Comparison of ENCODE assay signal across 8 cellular contexts in the genomic region with DNA sequence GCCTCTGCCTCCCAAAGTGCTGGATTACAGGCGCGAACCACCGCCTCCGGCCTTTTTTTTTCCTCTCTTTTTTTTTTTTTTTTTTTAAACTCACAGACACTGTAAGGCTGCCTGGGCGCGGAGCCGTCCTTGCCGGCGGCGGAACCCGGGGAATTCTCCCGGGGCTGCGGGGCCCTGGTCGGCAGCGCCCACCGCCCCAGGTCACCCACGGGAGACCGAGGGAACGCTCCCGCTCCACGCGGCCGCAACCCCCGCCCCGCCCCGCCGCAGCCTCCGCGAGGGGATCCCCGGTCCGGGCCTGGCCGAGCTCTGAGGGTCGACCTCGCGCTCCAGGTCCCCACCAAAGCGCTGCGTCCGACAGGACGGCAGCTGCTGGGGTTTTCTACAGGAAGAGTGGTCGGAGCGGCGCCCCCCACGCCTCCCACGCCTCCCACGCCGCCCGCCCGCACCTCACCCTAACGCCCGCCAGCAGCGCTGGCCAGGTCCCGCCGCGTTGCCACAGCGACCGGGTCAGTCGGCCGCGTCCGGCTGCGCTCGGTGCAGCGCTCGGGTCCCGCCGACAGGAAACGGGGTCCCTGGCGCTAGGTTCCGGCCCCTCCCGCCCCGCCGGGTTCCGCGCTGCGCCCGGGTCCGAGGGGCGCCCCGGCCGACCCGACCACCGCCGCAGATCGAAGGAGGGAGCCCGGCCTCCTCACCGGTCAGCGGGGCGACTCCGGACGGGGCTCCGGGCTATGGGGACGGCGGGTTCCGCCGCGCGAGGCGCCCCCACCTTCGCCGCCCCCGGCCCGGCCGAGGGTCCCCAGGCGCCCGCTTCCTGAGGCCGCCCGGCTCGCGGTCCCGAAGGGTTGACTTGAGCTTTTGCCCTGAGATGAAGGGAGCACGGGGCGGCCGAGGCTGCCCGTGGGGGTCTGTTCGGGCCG. TPM values are rescaled to one million over a fixed set of nuclear protein-coding genes. Genes with fewer than 3 reads are reported as not detected.
DNase-seq lines count a peak whose midpoint lies in the region; ATAC-seq, FAIRE-seq and TF ChIP-seq lines count a peak whose summit lies in the region.

A gene with protein sequence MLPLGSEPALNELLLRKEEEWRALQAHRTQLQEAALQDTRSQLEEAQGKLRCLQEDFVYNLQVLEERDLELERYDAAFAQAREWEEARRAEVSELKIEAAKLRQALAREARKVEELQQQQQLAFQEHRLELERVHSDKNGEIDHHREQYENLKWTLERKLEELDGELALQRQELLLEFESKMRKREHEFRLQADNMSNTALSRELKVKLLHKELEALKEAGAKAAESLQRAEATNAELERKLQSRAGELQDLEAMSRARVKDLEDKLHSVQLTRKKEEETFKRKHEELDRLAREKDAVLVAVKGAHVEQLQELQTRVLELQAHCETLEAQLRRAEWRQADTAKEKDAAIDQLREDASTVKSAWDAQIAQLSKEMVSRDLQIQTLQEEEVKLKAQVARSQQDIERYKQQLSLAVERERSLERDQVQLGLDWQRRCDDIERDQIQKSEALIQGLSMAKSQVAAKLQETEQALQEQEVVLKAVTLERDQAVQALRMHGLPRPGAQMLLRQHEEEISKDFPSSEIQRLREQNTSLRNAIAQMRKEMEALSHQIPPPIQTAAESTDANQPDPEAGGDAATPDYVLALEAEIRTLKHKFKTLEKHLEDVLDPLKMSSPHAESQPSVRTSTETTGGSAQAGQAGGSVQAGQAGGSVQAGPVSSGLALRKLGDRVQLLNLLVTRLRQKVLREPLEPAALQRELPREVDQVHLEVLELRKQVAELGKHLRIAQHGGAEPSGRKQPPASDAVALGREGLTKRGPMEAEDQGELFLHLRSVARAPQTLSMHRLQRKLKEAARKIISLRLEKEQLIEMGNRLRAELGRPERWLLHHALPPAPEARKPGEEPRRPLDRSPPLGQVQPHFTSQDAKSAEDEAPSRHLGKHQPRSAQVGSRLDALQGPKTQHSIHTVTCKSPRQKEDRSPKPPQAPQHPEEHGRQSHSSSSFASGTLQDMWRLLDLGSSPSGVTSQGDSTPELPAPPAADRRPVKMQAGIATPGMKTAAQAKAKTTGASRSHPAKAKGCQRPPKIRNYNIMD (minus strand): TSS at position 512 of the 920 bp plus-strand sequence. CDS start 10,898 bp downstream, outside the sequence.

- POLR2A ChIA-PET in activated CD4-positive, alpha-beta T cell treated with anti-CD3 and anti-CD28 coated beads for 36 hours (lab: Charles Lee): no interaction called here
- POLR2A ChIA-PET in HepG2 (lab: Yijun Ruan, JAX): interaction anchor here (1.0 to 11.8 kb wide), 5 partner anchors 13 to 134 kb away, joined by 3 to 117 read pairs (median 9); partner anchors contain the start of gene SLC16A3

- peaks cover 39% of the 10 kb centered on the region for H3K4me1 Mint-ChIP-seq in activated CD4-positive, alpha-beta T cell treated with anti-CD3 and anti-CD28 coated beads for 36 hours

- in situ Hi-C loops in HepG2 (cut with HindIII; ENCODE audit: extremely low pct_ligation_motif_present, low pct_unique_long_range_greater_than_20kb): no loop called here

- no peaks in the 10 kb centered on the region for H4K20me1 ChIP-seq in HepG2 (ENCODE audit: insufficient read depth, low read length)

- H3K27ac ChIP-seq in HepG2 (ENCODE audit: extremely low read length, insufficient read depth, low read length): peak within 1 kb of the TSS; percentile 63

- no peak for FAIRE-seq in HepG2 (lab: Jason Lieb, UNC)

- peak within 1 kb of the TSS; percentile 93 for H3K4me2 ChIP-seq in HepG2 (ENCODE audit: low read depth, low read length)

- H3K9ac ChIP-seq in HepG2 (ENCODE audit: insufficient read depth, low read depth, low read length): peak within 1 kb of the TSS; percentile 82

- 0 out of 5 replicates have a peak, but pooled peaks cover 0 to 2% of the 10 kb centered on the region in 2 experiments for H3K36me3 ChIP-seq in HepG2 (replicated peaks in 1 of 2; ENCODE audit: control insufficient read depth in 1 of 2, insufficient read depth in 2 of 2, low read length in 2 of 2)

- ATAC-seq in HG02623 (IDR thresholded peaks at IDR 0.05; ENCODE audit: unreplicated experiment) (peak; percentile 49), HepG2 (peak; percentile 65)
- ATAC-seq in activated CD4-positive, alpha-beta T cell treated with anti-CD3 and anti-CD28 coated beads for 36 hours: peak; percentile 67

- H3K27ac Mint-ChIP-seq in activated CD4-positive, alpha-beta T cell treated with anti-CD3 and anti-CD28 coated beads for 36 hours: peak within 1 kb of the TSS; percentile 66

- no peaks in the 10 kb centered on the region for H3K9me3 Mint-ChIP-seq in activated CD4-positive, alpha-beta T cell treated with anti-CD3 and anti-CD28 coated beads for 36 hours (ENCODE audit: low read depth)

- peak within 1 kb of the TSS; percentile 76 for H3K4me3 Mint-ChIP-seq in activated CD4-positive, alpha-beta T cell treated with anti-CD3 and anti-CD28 coated beads for 36 hours

- no peaks in the 10 kb centered on the region for H3K27me3 ChIP-seq in HepG2 (ENCODE audit: control insufficient read depth in 1 of 2, insufficient read depth in 2 of 2, low read length in 2 of 2)

- 0 out of 2 replicates have a peak, but pooled peaks have one; percentile 58 for TF ChIP-seq RAD21 in HepG2 (CRISPR knock-in tag; IDR thresholded peaks at IDR 0.05)

- H3K4me3 ChIP-seq in HepG2 (replicated peaks in 1 of 3; ENCODE audit: insufficient read depth in 1 of 3, low read depth in 2 of 3, low read length in 3 of 3): peak within 1 kb of the TSS; percentile 87 to 98 (median 92)

- peak in 1 of 2 experiments; percentile 53; a peak in 1 of 4 replicates for TF ChIP-seq POLR2A in HepG2 (IDR thresholded peaks at IDR 0.05; ENCODE audit: insufficient read depth in 1 of 2, low read depth in 2 of 2, low read length in 2 of 2)

- intact Hi-C loops in activated CD4-positive, alpha-beta T cell treated with anti-CD3 and anti-CD28 coated beads for 36 hours (cut with DNase I, micrococcal nuclease): loop anchor here in 1 of 2 experiments (1.0 to 2.0 kb wide), 4 partner anchors 16 to 379 kb away; partner anchors contain the start of genes FASN and MCRIP1
- intact Hi-C loops in HepG2 (cut with micrococcal nuclease; ENCODE audit: unreplicated experiment): no loop called here

- H3K79me2 ChIP-seq in HepG2 (ENCODE audit: insufficient read depth, low read length): peaks cover 6% of the 10 kb centered on the region

- no peak for TF ChIP-seq CTCF in HepG2 (CRISPR knock-in tag; IDR thresholded peaks at IDR 0.05)

- no peaks in the 10 kb centered on the region for H3K9me3 ChIP-seq in HepG2 (ENCODE audit: low read length)

- DNase-seq in NCI-H1694 treated with DMSO at 0.1 percent for 48 hours (lab: John Stamatoyannopoulos, UW): peak; percentile 21
- DNase-seq in NCI-H1694 (lab: John Stamatoyannopoulos, UW): no peak
- DNase-seq in NCI-H1930 (lab: John Stamatoyannopoulos, UW): peak; percentile 60 to 87
- peak; percentile 88 for DNase-seq in activated CD4-positive, alpha-beta T cell treated with anti-CD3 and anti-CD28 coated beads for 36 hours
- peak; percentile 82 for DNase-seq in dermis blood vessel endothelial cell
- peak; percentile 61 for DNase-seq in HepG2 (ENCODE audit: low spot score)
- peak; percentile 55 to 70 for DNase-seq in stimulated activated CD4-positive, alpha-beta T cell treated with anti-CD3 and anti-CD28 coated beads, Interleukin-4, amount 100 ng/mL, for 4 hours

- H3K4me1 ChIP-seq in HepG2 (ENCODE audit: insufficient read depth, low read length): peaks cover 54% of the 10 kb centered on the region

- CTCF ChIA-PET in activated CD4-positive, alpha-beta T cell treated with anti-CD3 and anti-CD28 coated beads for 36 hours (lab: Charles Lee): interaction anchor here (1.4 to 1.5 kb wide), 2 partner anchors 11 to 71 kb away, joined by 3 to 5 read pairs; no protein-coding TSS in a partner anchor
- CTCF ChIA-PET in HepG2 (lab: Yijun Ruan, JAX; ENCODE audit: low intra/inter-chr PET ratio, low total read pairs): no interaction called here

- no peak within 1 kb of the TSS for H2AFZ ChIP-seq in HepG2 (ENCODE audit: low read length)

- peaks cover 2% of the 10 kb centered on the region for H3K36me3 Mint-ChIP-seq in activated CD4-positive, alpha-beta T cell treated with anti-CD3 and anti-CD28 coated beads for 36 hours (ENCODE audit: low read depth)

- no TSS peak for BruUV-seq in HepG2 (replicated peaks; lab: Mats Ljungman, UMichigan)

- H3K27me3 Mint-ChIP-seq in activated CD4-positive, alpha-beta T cell treated with anti-CD3 and anti-CD28 coated beads for 36 hours: no peaks in the 10 kb centered on the region

- TF ChIP-seq EP300 in HepG2 (IDR thresholded peaks at IDR 0.05; ENCODE audit: low read depth in 2 of 2, low read length in 2 of 2) (peak; percentile 20 to 23; a peak in 2 of 4 replicates), HepG2 (CRISPR knock-in tag; IDR thresholded peaks at IDR 0.05; ENCODE audit: borderline replicate concordance) (no peak)

- under 1% methylated on average over 19 of the region's 116 CpGs for WGBS in HepG2 (ENCODE audit: low lambda C conversion rate)

TF ChIP-seq in HepG2, 621 proteins besides CTCF, POLR2A, EP300 and RAD21 (continues in another document):
- TF ChIP-seq CBX1 (IDR thresholded peaks at IDR 0.05; ENCODE audit: low read depth): peak; percentile 87

RNA-seq across cellular contexts. Expression of the gene that starts here (rescaled TPM):
- 10 to 100 TPM; 41.6 to 43.8 TPM for total RNA-seq in activated CD4-positive, alpha-beta T cell treated with anti-CD3 and anti-CD28 coated beads for 36 hours
- total RNA-seq in dermis blood vessel endothelial cell: 5.4 and 9.4 TPM in 2 replicates
- 54.8 and 59.9 TPM in 2 replicates for total RNA-seq in HepG2 (2016; rRNA removed; fragmentation: Illumina TruSeq; extraction: Trizol)
- 85.1 and 122 TPM in 2 replicates for total RNA-seq in HepG2 (2016; cell fraction: cytosol; rRNA removed; fragmentation: Illumina TruSeq; extraction: Trizol; ENCODE audit: low read depth)
- total RNA-seq in HepG2 (2016; cell fraction: insoluble cytoplasmic fraction; rRNA removed; fragmentation: Illumina TruSeq; extraction: Trizol): 54.5 and 62.8 TPM in 2 replicates
- total RNA-seq in HepG2 (2016; cell fraction: membrane; rRNA removed; fragmentation: Illumina TruSeq; extraction: Trizol): 78.3 and 105 TPM in 2 replicates
- total RNA-seq in HepG2 (2016; cell fraction: nucleus; rRNA removed; fragmentation: Illumina TruSeq; extraction: Trizol): 40.6 and 45.1 TPM in 2 replicates
- polyA plus RNA-seq in HepG2 (2011; rRNA removed): 59.3 and 69.8 TPM in 2 replicates
- polyA plus RNA-seq in HepG2 (2011; cell fraction: cytosol; rRNA removed): 59.9 and 140 TPM in 2 replicates
- polyA plus RNA-seq in HepG2 (2011; cell fraction: nucleus; rRNA removed): 103 and 130 TPM in 2 replicates
- 48.8 and 63.7 TPM in 2 replicates for polyA plus RNA-seq in HepG2 (2012)
- 113 and 149 TPM in 2 replicates for polyA plus RNA-seq in HepG2 (2016; cell fraction: cytosol; fragmentation: Illumina TruSeq; extraction: Trizol; ENCODE audit: low read depth)
- 62.5 and 66.4 TPM in 2 replicates for polyA plus RNA-seq in HepG2 (2016; cell fraction: insoluble cytoplasmic fraction; fragmentation: Illumina TruSeq; extraction: Trizol; ENCODE audit: low read depth)
- polyA plus RNA-seq in HepG2 (2016; cell fraction: membrane; fragmentation: Illumina TruSeq; extraction: Trizol; ENCODE audit: low read depth): 95.1 and 110 TPM in 2 replicates
- polyA plus RNA-seq in HepG2 (2016; cell fraction: nucleus; fragmentation: Illumina TruSeq; extraction: Trizol; ENCODE audit: insufficient read depth, low read depth): 121 and 124 TPM in 2 replicates
- 23.1 and 32.6 TPM in 2 replicates for polyA minus RNA-seq in HepG2 (2011; rRNA and poly(A)+ RNA removed; ENCODE audit: low replicate concordance)
- polyA minus RNA-seq in HepG2 (2011; cell fraction: cytosol; rRNA and poly(A)+ RNA removed): 18.1 and 19.8 TPM in 2 replicates
- 27.6 and 37.2 TPM in 2 replicates for polyA minus RNA-seq in HepG2 (2011; cell fraction: nucleus; rRNA and poly(A)+ RNA removed)
